10 cellular contexts compared by ENCODE assay signal in genomic region chr3:12558706-12559105, GRCh38. TPM values are rescaled to one million over a fixed set of nuclear protein-coding genes. Genes with fewer than 3 reads are reported as not detected.
DNase-seq lines count a peak whose midpoint lies in the region; ATAC-seq, FAIRE-seq and TF ChIP-seq lines count a peak whose summit lies in the region.
"Had no signal": no experiment of that assay in that cellular context is flagged by ENCODE, and none has a peak within 500 bp of the region (broad histone marks: within the 10 kb centered on the region; RNA-seq: fewer than 3 reads in every experiment).

No MANE protein-coding gene starts in this region.

- FAIRE-seq in HTR-8/SVneo (lab: Jason Lieb, UNC) = no peak

- ATAC-seq in activated CD8-positive, alpha-beta memory T cell treated with anti-CD3 and anti-CD28 coated beads, Interleukin-2, amount 10 ng/mL, durations not matched to agents 7 days and 5 days = no peak
- no peak for ATAC-seq in Panc1
- ATAC-seq in HG03378 (IDR thresholded peaks at IDR 0.05; ENCODE audit: unreplicated experiment) = no peak

- peak overlapping the region; percentile 82 for H3K9ac ChIP-seq in smooth muscle cell (ENCODE audit: low read depth)

- no peak for DNase-seq in activated CD8-positive, alpha-beta memory T cell treated with anti-CD3 and anti-CD28 coated beads, Interleukin-2, amount 10 ng/mL, durations not matched to agents 7 days and 5 days
- DNase-seq in activated CD8-positive, alpha-beta memory T cell treated with anti-CD3 and anti-CD28 coated beads, Interleukin-2, amount 50 U/mL, for 4 hours = no peak
- DNase-seq in Panc1 (ENCODE audit: low read depth, low spot score) (no peak), fibroblast of the aortic adventitia (ENCODE audit: low read depth) (no peak), smooth muscle cell (lab: John Stamatoyannopoulos, UW; ENCODE audit: unreplicated experiment) (no peak), HTR-8/SVneo (ENCODE audit: insufficient read length, low spot score) (no peak)
- no peak for DNase-seq in activated effector memory CD4-positive, alpha-beta T cell treated with anti-CD3 and anti-CD28 coated beads, Interleukin-2, amount 50 U/mL, for 16 hours
- DNase-seq: NCI-H1048 had no signal

- H3K9me3 ChIP-seq in Panc1 (ENCODE audit: control insufficient read depth, insufficient read depth, low read depth, low read length) (no peaks in the 10 kb centered on the region), smooth muscle cell (replicated peaks; ENCODE audit: low read depth) (no peaks in the 10 kb centered on the region)

- H3K4me1 ChIP-seq in Panc1 (ENCODE audit: control insufficient read depth, insufficient read depth, low read length) (peaks cover 40% of the 10 kb centered on the region), smooth muscle cell (ENCODE audit: low read depth) (peaks cover 28% of the 10 kb centered on the region)

- 30% methylated on average over 4 of the region's 4 CpGs for WGBS in smooth muscle cell (ENCODE audit: low lambda C conversion rate)

- H3K4me1 Mint-ChIP-seq in activated CD8-positive, alpha-beta memory T cell treated with anti-CD3 and anti-CD28 coated beads, Interleukin-2, amount 10 ng/mL, durations not matched to agents 7 days and 5 days = peaks cover 50% of the 10 kb centered on the region

- in situ Hi-C loops in Panc1 (cut with HindIII; ENCODE audit: low pct_unique_long_range_greater_than_20kb, low sequenced_read_pairs) = no loop called here

- intact Hi-C loops in Panc1 (cut with micrococcal nuclease; ENCODE audit: unreplicated experiment) = no loop called here

- peaks cover 16% of the 10 kb centered on the region for H3K27me3 Mint-ChIP-seq in activated CD8-positive, alpha-beta memory T cell treated with anti-CD3 and anti-CD28 coated beads, Interleukin-2, amount 10 ng/mL, durations not matched to agents 7 days and 5 days

- POLR2A ChIA-PET in Panc1 (lab: Charles Lee) = no interaction called here

- H3K36me3 Mint-ChIP-seq in activated CD8-positive, alpha-beta memory T cell treated with anti-CD3 and anti-CD28 coated beads, Interleukin-2, amount 10 ng/mL, durations not matched to agents 7 days and 5 days = peaks cover 1% of the 10 kb centered on the region

- CTCF ChIA-PET in activated CD8-positive, alpha-beta memory T cell treated with anti-CD3 and anti-CD28 coated beads, Interleukin-2, amount 10 ng/mL, durations not matched to agents 7 days and 5 days (lab: Charles Lee) = interaction anchor here (1.3 kb wide), 1 partner anchor 12 kb away, joined by 3 read pairs; no protein-coding TSS in a partner anchor
- CTCF ChIA-PET in Panc1 (lab: Charles Lee) = no interaction called here

- no peak for TF ChIP-seq CTCF in Panc1 (IDR thresholded peaks at IDR 0.05)
- no peak for TF ChIP-seq CTCF in fibroblast of the aortic adventitia (IDR thresholded peaks at IDR 0.05; ENCODE audit: insufficient read depth, low read length)
- no peak for TF ChIP-seq CTCF in smooth muscle cell (IDR thresholded peaks at IDR 0.05; ENCODE audit: borderline replicate concordance, insufficient read depth, poor library complexity, severe bottlenecking)

- peaks cover 61% of the 10 kb centered on the region for H4K20me1 ChIP-seq in smooth muscle cell (ENCODE audit: low read depth)

- H3K9me3 Mint-ChIP-seq in activated CD8-positive, alpha-beta memory T cell treated with anti-CD3 and anti-CD28 coated beads, Interleukin-2, amount 10 ng/mL, durations not matched to agents 7 days and 5 days (ENCODE audit: low read depth) = no peaks in the 10 kb centered on the region

- H3F3A ChIP-seq in smooth muscle cell (ENCODE audit: low read depth) = no peaks in the 10 kb centered on the region

- H3K4me3 Mint-ChIP-seq in activated CD8-positive, alpha-beta memory T cell treated with anti-CD3 and anti-CD28 coated beads, Interleukin-2, amount 10 ng/mL, durations not matched to agents 7 days and 5 days = peak overlapping the region; percentile 90

- peak overlapping the region; percentile 88 to 89 for H3K4me3 ChIP-seq in Panc1 (ENCODE audit: low read depth in 2 of 2, low read length in 2 of 2)
- H3K4me3 ChIP-seq in fibroblast of the aortic adventitia (ENCODE audit: low read depth, low read length) = peak overlapping the region; percentile 92
- H3K4me3 ChIP-seq in smooth muscle cell = peak overlapping the region; percentile 84

- peaks cover 3% of the 10 kb centered on the region; the same call in 1 of the 2 replicates for H3K36me3 ChIP-seq in Panc1 (ENCODE audit: control insufficient read depth, insufficient read depth, low read length)
- H3K36me3 ChIP-seq in smooth muscle cell (ENCODE audit: low read depth) = no peaks in the 10 kb centered on the region

- H3K27ac Mint-ChIP-seq in activated CD8-positive, alpha-beta memory T cell treated with anti-CD3 and anti-CD28 coated beads, Interleukin-2, amount 10 ng/mL, durations not matched to agents 7 days and 5 days = no peak overlapping the region

- peak overlapping the region; percentile 94 for H3K4me2 ChIP-seq in smooth muscle cell

- no peak overlapping the region for H2AFZ ChIP-seq in smooth muscle cell (ENCODE audit: low read depth)

- BruUV-seq in Panc1 (replicated peaks; lab: Mats Ljungman, UMichigan) = no TSS peak

- peaks cover 61% of the 10 kb centered on the region for H3K79me2 ChIP-seq in smooth muscle cell (ENCODE audit: low read depth)

- H3K27me3 ChIP-seq in Panc1 (ENCODE audit: control insufficient read depth, insufficient read depth, low read length) (no peaks in the 10 kb centered on the region), smooth muscle cell (ENCODE audit: low read depth) (no peaks in the 10 kb centered on the region)

- H3K27ac ChIP-seq in Panc1 (ENCODE audit: low read length) (peak overlapping the region; percentile 70; the same call in 1 of the 2 replicates), smooth muscle cell (ENCODE audit: low read depth) (peak overlapping the region; percentile 87)

RNA-seq across cellular contexts. Expression of gene MKRN2, which starts 1.8 kb away (rescaled TPM):
- 10 to 100 TPM; 20.3 to 22.4 TPM for total RNA-seq in activated CD8-positive, alpha-beta memory T cell treated with anti-CD3 and anti-CD28 coated beads, Interleukin-2, amount 10 ng/mL, durations not matched to agents 7 days and 5 days
- total RNA-seq in Panc1 (2021; ENCODE audit: unreplicated experiment) = 19.4 TPM
- 20.6 TPM for polyA plus RNA-seq in Panc1 (2012; ENCODE audit: insufficient read length)
- 28.8 and 41.4 TPM in 2 replicates for total RNA-seq in fibroblast of the aortic adventitia (ENCODE audit: low replicate concordance)
- total RNA-seq in smooth muscle cell = 29.3 and 40.1 TPM in 2 replicates
- polyA plus RNA-seq in smooth muscle cell = 36.6 and 38.3 TPM in 2 replicates

RNA-seq across cellular contexts. Expression of gene MKRN2OS, which starts 13.4 kb away (rescaled TPM):
- total RNA-seq in activated CD8-positive, alpha-beta memory T cell treated with anti-CD3 and anti-CD28 coated beads, Interleukin-2, amount 10 ng/mL, durations not matched to agents 7 days and 5 days = not detected
- not detected for total RNA-seq in Panc1 (2021; ENCODE audit: unreplicated experiment)
- polyA plus RNA-seq in Panc1 (2012; ENCODE audit: insufficient read length) = 0.24 TPM
- not detected in 2 replicates for total RNA-seq in fibroblast of the aortic adventitia (ENCODE audit: low replicate concordance)
- not detected in 2 replicates for total RNA-seq in smooth muscle cell
- 1.1 TPM in 1 of 2 replicates, not detected in the other for polyA plus RNA-seq in smooth muscle cell
- total RNA-seq: urinary bladder had no signal
